8 cellular contexts compared by ENCODE assay signal in genomic region chr12:52221912-52222457, GRCh38. TPM values are rescaled to one million over a fixed set of nuclear protein-coding genes. Genes with fewer than 3 reads are reported as not detected.
DNase-seq lines count a peak whose midpoint lies in the region; FAIRE-seq and TF ChIP-seq lines count a peak whose summit lies in the region.

No MANE protein-coding gene starts in this region.

- H3K79me2 ChIP-seq in neural progenitor cell (ENCODE audit: low read depth) = no peaks in the 10 kb centered on the region

- no peak overlapping the region for H3K27ac ChIP-seq in endodermal cell (ENCODE audit: low read depth, low read length)
- H3K27ac ChIP-seq in neural progenitor cell = no peak overlapping the region

- H3K9me3 Mint-ChIP-seq in endodermal cell = no peaks in the 10 kb centered on the region
- H3K9me3 Mint-ChIP-seq in neural progenitor cell = peaks cover 2% of the 10 kb centered on the region

- no peaks in the 10 kb centered on the region for H3K4me1 ChIP-seq in endodermal cell (ENCODE audit: control insufficient read depth, insufficient read depth, low read length)
- no peaks in the 10 kb centered on the region for H3K4me1 ChIP-seq in neural progenitor cell

- DNase-seq in EH (ENCODE audit: low read depth) (peak; percentile 50), LHCN-M2 (ENCODE audit: low read depth) (peak; percentile 69), endodermal cell (peak; percentile 99), neural progenitor cell (ENCODE audit: low spot score) (peak; percentile 87), urothelium cell line (ENCODE audit: low spot score) (no peak), dedifferentiated amniotic fluid mesenchymal stem cell (ENCODE audit: extremely low spot score) (no peak), GOT3 (lab: John Stamatoyannopoulos, UW) (no peak)
- peak; percentile 93 for DNase-seq in activated CD4-positive, alpha-beta T cell treated with anti-CD3 and anti-CD28 coated beads for 48 hours

- peak; percentile 94 for TF ChIP-seq CTCF in endodermal cell (conservative IDR thresholded peaks at IDR 0.05)
- TF ChIP-seq CTCF in neural progenitor cell (IDR thresholded peaks at IDR 0.05) = peak; percentile 85

- H3K27ac Mint-ChIP-seq in endodermal cell (no peak overlapping the region), neural progenitor cell (no peak overlapping the region)

- peak; percentile 83 for FAIRE-seq in urothelium cell line (lab: Jason Lieb, UNC)

- H3K4me3 ChIP-seq in endodermal cell (ENCODE audit: low read length) = no peak overlapping the region
- no peak overlapping the region for H3K4me3 ChIP-seq in neural progenitor cell

- H3K4me3 Mint-ChIP-seq in endodermal cell = no peak overlapping the region
- H3K4me3 Mint-ChIP-seq in neural progenitor cell = no peak overlapping the region

- H3K36me3 Mint-ChIP-seq in endodermal cell (ENCODE audit: low read depth) (no peaks in the 10 kb centered on the region), neural progenitor cell (no peaks in the 10 kb centered on the region)

- no peak overlapping the region for H2AFZ ChIP-seq in neural progenitor cell (replicated peaks)

- H3K4me2 ChIP-seq in neural progenitor cell = no peak overlapping the region

- H3K9me3 ChIP-seq in endodermal cell (ENCODE audit: control insufficient read depth, low read length) (no peaks in the 10 kb centered on the region), neural progenitor cell (ENCODE audit: low read depth) (no peaks in the 10 kb centered on the region)

- no peaks in the 10 kb centered on the region for H3K4me1 Mint-ChIP-seq in endodermal cell
- H3K4me1 Mint-ChIP-seq in neural progenitor cell = no peaks in the 10 kb centered on the region

- H4K20me1 ChIP-seq in neural progenitor cell (ENCODE audit: low read depth) = no peaks in the 10 kb centered on the region

- H3K9ac ChIP-seq in endodermal cell (ENCODE audit: extremely low read depth, low read length, poor library complexity, severe bottlenecking) (no peak overlapping the region), neural progenitor cell (no peak overlapping the region)

- H3K27me3 ChIP-seq in endodermal cell (ENCODE audit: control insufficient read depth, insufficient read depth, low read length, poor library complexity, severe bottlenecking) = peaks cover 33% of the 10 kb centered on the region
- H3K27me3 ChIP-seq in neural progenitor cell = peaks cover 32% of the 10 kb centered on the region

- no peaks in the 10 kb centered on the region for H3K36me3 ChIP-seq in endodermal cell (ENCODE audit: control insufficient read depth, insufficient read depth, low read length)
- H3K36me3 ChIP-seq in neural progenitor cell = no peaks in the 10 kb centered on the region

- H3K27me3 Mint-ChIP-seq in endodermal cell (ENCODE audit: insufficient read depth) (peaks cover 21% of the 10 kb centered on the region), neural progenitor cell (ENCODE audit: insufficient read depth, low read depth) (peaks cover 12% of the 10 kb centered on the region)

- H3F3A ChIP-seq in neural progenitor cell (ENCODE audit: low read depth) = no peaks in the 10 kb centered on the region

- 16 to 24% methylated on average over 7 to 8 of the region's 8 CpGs for whole genome bisulfite sequencing in endodermal cell (ENCODE audit: insufficient coverage in 1 of 2, insufficient read length in 1 of 2), 2 experiments

RNA-seq across cellular contexts. Expression of gene KRT7, which starts 11.1 kb away (rescaled TPM):
- total RNA-seq in LHCN-M2 (2014; rRNA removed) = 0.40 and 2.2 TPM in 2 replicates
- 11.4 TPM for polyA plus RNA-seq in LHCN-M2 (2012)
- 1 to 10 TPM in 1 of 2 donors, not detected in 1; 1.5 TPM for total RNA-seq in endodermal cell
- polyA plus RNA-seq in endodermal cell (2013, experiment 1 of 2) = 1.6 TPM
- 0.37 TPM for polyA plus RNA-seq in endodermal cell (2013, experiment 2 of 2)
- total RNA-seq in neural progenitor cell (ENCODE audit: low replicate concordance) = 3.2 TPM in 1 of 2 replicates, not detected in the other

RNA-seq across cellular contexts. Expression of gene KRT80, which starts 30.2 kb away (rescaled TPM):
- total RNA-seq in LHCN-M2 (2014; rRNA removed) (4.2 and 6.7 TPM in 2 replicates), endodermal cell (under 1 TPM; 0.07 to 0.09 TPM), neural progenitor cell (ENCODE audit: low replicate concordance) (0.12 TPM in 1 of 2 replicates, not detected in the other)
- polyA plus RNA-seq in LHCN-M2 (2012) = 18.8 TPM
- polyA plus RNA-seq in endodermal cell (2013, experiment 1 of 2) = 0.11 TPM
- polyA plus RNA-seq in endodermal cell (2013, experiment 2 of 2) = 0.08 TPM

RNA-seq across cellular contexts. Expression of gene KRT86, which starts 52.5 kb away (rescaled TPM):
- total RNA-seq in LHCN-M2 (2014; rRNA removed) = 0.06 TPM in 1 of 2 replicates, not detected in the other
- polyA plus RNA-seq in LHCN-M2 (2012) = 0.33 TPM
- total RNA-seq in endodermal cell = not detected
- not detected for polyA plus RNA-seq in endodermal cell (2013, experiment 1 of 2)
- polyA plus RNA-seq in endodermal cell (2013, experiment 2 of 2) = not detected
- not detected in 2 replicates for total RNA-seq in neural progenitor cell (ENCODE audit: low replicate concordance)

Comparison
In these comparisons a context has a peak if more than half of its experiments do, and no peak if none do; other contexts are left out.
1. DNase-seq: peak in EH (single experiment), LHCN-M2 (single experiment), activated CD4-positive, alpha-beta T cell treated with anti-CD3 and anti-CD28 coated beads for 48 hours (single experiment), endodermal cell (single experiment) and neural progenitor cell (single experiment); none in urothelium cell line (single experiment), dedifferentiated amniotic fluid mesenchymal stem cell (single experiment) and GOT3 (single experiment).